14 cellular contexts compared by ENCODE assay signal in genomic region chr11:63765688-63766241, GRCh38. TPM values are rescaled to one million over a fixed set of nuclear protein-coding genes. Genes with fewer than 3 reads are reported as not detected.
DNase-seq lines count a peak whose midpoint lies in the region; ATAC-seq and TF ChIP-seq lines count a peak whose summit lies in the region.
"Had no signal": no experiment of that assay in that cellular context is flagged by ENCODE, and none has a peak within 500 bp of the region (broad histone marks: within the 10 kb centered on the region; RNA-seq: fewer than 3 reads in every experiment).

No MANE protein-coding gene starts in this region.

- in situ Hi-C loops in astrocyte of the cerebellum (cut with HindIII; ENCODE audit: low sequenced_read_pairs) = no loop called here

- ATAC-seq in left lobe of liver (no peak), GM21528 (IDR thresholded peaks at IDR 0.05; ENCODE audit: low FRiP score, unreplicated experiment) (no peak), GM19463 (IDR thresholded peaks at IDR 0.05; ENCODE audit: unreplicated experiment) (no peak), GM21737 (IDR thresholded peaks at IDR 0.05; ENCODE audit: unreplicated experiment) (no peak)
- ATAC-seq in activated CD4-positive, CD25-positive, alpha-beta regulatory T cell treated with anti-CD3 and anti-CD28 coated beads, Interleukin-2, amount 50 U/mL, for 24 hours = no peak
- ATAC-seq: activated naive CD4-positive, alpha-beta T cell treated with anti-CD3 and anti-CD28 coated beads, Interleukin-2, amount 50 U/mL, for 72 hours had no signal

- TF ChIP-seq CTCF in GM10266 (IDR thresholded peaks at IDR 0.05; ENCODE audit: control insufficient read depth, insufficient read depth, low read depth, missing control alignments) = no peak
- TF ChIP-seq CTCF in astrocyte of the cerebellum (IDR thresholded peaks at IDR 0.05; ENCODE audit: low read depth, low read length, missing control alignments) = no peak

- peak; percentile 48 for DNase-seq in GM10266 (ENCODE audit: extremely low spot score)
- no peak for DNase-seq in astrocyte of the cerebellum (ENCODE audit: low read depth)
- DNase-seq in left lobe of liver (ENCODE audit: low spot score) = peak; percentile 55
- DNase-seq in retina = peak; percentile 14
- DNase-seq: activated CD8-positive, alpha-beta memory T cell treated with anti-CD3 and anti-CD28 coated beads for 24 hours; GOT3; NCI-H187 treated with DMSO at 0.1 percent for 48 hours; NK-92 treated with Interleukin-12 subunit alpha and Interleukin-12 subunit beta, amount 100 ng/mL, for 24 hours; stimulated activated CD4-positive, alpha-beta T cell treated with anti-CD3 and anti-CD28 coated beads, Interleukin-2, amount 100 ng/mL, for 48 hours had no signal

- peak overlapping the region; percentile 96 for H3K4me3 ChIP-seq in astrocyte of the cerebellum (ENCODE audit: low read depth, low read length)

RNA-seq across cellular contexts. Expression of gene ZFTA, which starts 2.8 kb away (rescaled TPM):
- total RNA-seq in left lobe of liver = 14.8 TPM

RNA-seq across cellular contexts. Expression of gene SPINDOC, which starts 47.5 kb away (rescaled TPM):
- total RNA-seq in left lobe of liver = 3.4 TPM
